ENCODE assay signal across 28 cellular contexts in genomic region chr9:15127831-15128230, GRCh38.
"Had no signal": no experiment of that assay in that cellular context is flagged by ENCODE, and none has a peak within 500 bp of the region (broad histone marks: within the 10 kb centered on the region; RNA-seq: fewer than 3 reads in every experiment).

No MANE protein-coding gene starts in this region.

- H3K4me3 ChIP-seq: PC-9, SJCRH30, SK-N-MC had no signal

- ATAC-seq: Panc1, Right ventricle myocardium inferior, SK-N-SH treated with all-trans-retinoic acid at 6 μM for 48 hours had no signal

- H2AFZ ChIP-seq: PC-9 had no signal

- H3K36me3 ChIP-seq: SJCRH30 had no signal

- H3K27ac ChIP-seq: PC-9, RWPE1, SJCRH30, SK-N-MC had no signal

- H3K9me3 ChIP-seq: SJCRH30 had no signal

- H3K27me3 ChIP-seq: SJCRH30 had no signal

- H3K4me2 ChIP-seq: PC-9 had no signal

- DNase-seq: Karpas-422, MM.1S, MV-4-11, NCI-H1092, NCI-H1105, NCI-H1417 treated with DMSO at 0.1 percent for 48 hours, NCI-H1436 treated with DMSO at 0.1 percent for 48 hours, NCI-H1694 treated with DMSO at 0.1 percent for 48 hours, NCI-H187 treated with DMSO at 0.1 percent for 48 hours, NCI-H2029, NCI-H2081, NCI-H226, NCI-H446 treated with DMSO at 0.1 percent for 48 hours, NCI-H510A, NCI-H524, NCI-H526, NCI-H69, NCI-H748 treated with DMSO at 0.1 percent for 48 hours, NCI-H82, PC-9, SHP77, SIG-M5 had no signal
